In the genomic region with DNA sequence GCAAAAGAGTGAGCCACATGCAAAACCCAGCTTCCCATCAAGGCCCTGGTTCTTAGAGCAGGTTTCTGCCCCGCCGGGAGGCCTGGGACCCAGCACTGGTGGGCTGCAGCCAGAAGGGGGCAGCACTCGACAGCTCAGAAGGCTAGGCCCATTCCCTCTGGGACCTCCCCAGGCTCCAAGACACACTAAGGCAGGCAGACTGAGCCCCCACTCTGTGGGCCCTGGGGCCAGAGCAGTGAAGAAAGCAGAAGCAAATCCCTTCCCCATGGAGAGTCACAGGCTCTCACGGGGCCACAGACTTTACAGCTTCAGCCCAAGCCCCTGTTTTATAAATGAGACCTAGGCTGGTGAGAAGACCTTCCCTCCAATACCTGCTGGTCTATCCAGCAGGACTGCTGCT, we compare ENCODE assay signal across 8 cellular contexts.
DNase-seq lines count a peak whose midpoint lies in the region; ATAC-seq and TF ChIP-seq lines count a peak whose summit lies in the region.

No MANE protein-coding gene starts in this region.

- H3K4me3 ChIP-seq in AG10803 (ENCODE audit: low read length) (no peak overlapping the region), liver (ENCODE audit: low read depth in 1 of 3, low read length in 3 of 3) (no peak overlapping the region)

- H3K36me3 ChIP-seq in liver (ENCODE audit: control insufficient read depth in 4 of 4, insufficient read depth in 3 of 4, low read depth in 1 of 4, low read length in 3 of 4): no peaks in the 10 kb centered on the region

- no peak overlapping the region for H3K4me3 Mint-ChIP-seq in chondrocyte (ENCODE audit: unreplicated experiment)

- no peaks in the 10 kb centered on the region for H3K9me3 ChIP-seq in liver (ENCODE audit: control insufficient read depth in 4 of 4, low read length in 3 of 4)

- H3K36me3 Mint-ChIP-seq in chondrocyte (ENCODE audit: low read depth): no peaks in the 10 kb centered on the region

- no peaks in the 10 kb centered on the region for H3K27me3 Mint-ChIP-seq in chondrocyte (ENCODE audit: low read depth)

- H3K4me1 Mint-ChIP-seq in chondrocyte (ENCODE audit: low read depth): no peaks in the 10 kb centered on the region

- DNase-seq in AG10803 (ENCODE audit: low read depth) (peak; percentile 66), NCI-H2196 (lab: John Stamatoyannopoulos, UW; ENCODE audit: unreplicated experiment) (peak; percentile 30), chondrocyte (ENCODE audit: low spot score) (no peak)
- peak; percentile 26 for DNase-seq in activated CD4-positive, CD25-positive, alpha-beta regulatory T cell treated with anti-CD3 and anti-CD28 coated beads, Interleukin-2, amount 50 U/mL, for 16 hours (ENCODE audit: low read depth, low spot score)
- peak; percentile 21 to 39 (median 34) for DNase-seq in stimulated activated CD4-positive, alpha-beta T cell treated with anti-CD3 and anti-CD28 coated beads, TNF-alpha, amount 100 ng/mL, for 4 hours (ENCODE audit: low read depth in 3 of 3)

- H3K27me3 ChIP-seq in liver (ENCODE audit: control insufficient read depth in 4 of 4, insufficient read depth in 4 of 4, low read length in 3 of 4): no peaks in the 10 kb centered on the region

- no peak overlapping the region for H3K27ac Mint-ChIP-seq in chondrocyte (ENCODE audit: unreplicated experiment)

- TF ChIP-seq RAD21 in liver (IDR thresholded peaks at IDR 0.05): peak; percentile 77 to 88

- 51% methylated on average over 4 of the region's 4 CpGs for WGBS in liver

- peaks cover 0 to 13% (median 5%) of the 10 kb centered on the region in 4 donors for H3K4me1 ChIP-seq in liver (ENCODE audit: control insufficient read depth in 4 of 4, insufficient read depth in 4 of 4, low read length in 3 of 4)

- ATAC-seq in GM18861 (IDR thresholded peaks at IDR 0.05; ENCODE audit: unreplicated experiment) (peak; percentile 94), HG03045 (IDR thresholded peaks at IDR 0.05; ENCODE audit: unreplicated experiment) (peak; percentile 92)

- no peaks in the 10 kb centered on the region for H3K9me3 Mint-ChIP-seq in chondrocyte (ENCODE audit: low read depth)

- H3K27ac ChIP-seq in liver (ENCODE audit: low read depth in 1 of 2, low read length in 2 of 2): no peak overlapping the region

- no peak overlapping the region for H3K9ac ChIP-seq in liver (ENCODE audit: low read depth in 1 of 2, low read length in 2 of 2)

- TF ChIP-seq CTCF in AG10803 (conservative IDR thresholded peaks at IDR 0.05; ENCODE audit: low read length): peak; percentile 94
- peak; percentile 98 for TF ChIP-seq CTCF in chondrocyte (IDR thresholded peaks at IDR 0.05)
- TF ChIP-seq CTCF in liver (IDR thresholded peaks at IDR 0.05; ENCODE audit: low read depth, low read length, missing input control): peak; percentile 65

TF ChIP-seq in liver, 16 proteins besides CTCF, POLR2A, EP300 and RAD21:
- TF ChIP-seq JUND (IDR thresholded peaks at IDR 0.05) (no peak), NR2F2 (IDR thresholded peaks at IDR 0.05) (no peak), YY1 (IDR thresholded peaks at IDR 0.05) (no peak), RXRA (IDR thresholded peaks at IDR 0.05) (no peak)
- TF ChIP-seq, protein P1, sequence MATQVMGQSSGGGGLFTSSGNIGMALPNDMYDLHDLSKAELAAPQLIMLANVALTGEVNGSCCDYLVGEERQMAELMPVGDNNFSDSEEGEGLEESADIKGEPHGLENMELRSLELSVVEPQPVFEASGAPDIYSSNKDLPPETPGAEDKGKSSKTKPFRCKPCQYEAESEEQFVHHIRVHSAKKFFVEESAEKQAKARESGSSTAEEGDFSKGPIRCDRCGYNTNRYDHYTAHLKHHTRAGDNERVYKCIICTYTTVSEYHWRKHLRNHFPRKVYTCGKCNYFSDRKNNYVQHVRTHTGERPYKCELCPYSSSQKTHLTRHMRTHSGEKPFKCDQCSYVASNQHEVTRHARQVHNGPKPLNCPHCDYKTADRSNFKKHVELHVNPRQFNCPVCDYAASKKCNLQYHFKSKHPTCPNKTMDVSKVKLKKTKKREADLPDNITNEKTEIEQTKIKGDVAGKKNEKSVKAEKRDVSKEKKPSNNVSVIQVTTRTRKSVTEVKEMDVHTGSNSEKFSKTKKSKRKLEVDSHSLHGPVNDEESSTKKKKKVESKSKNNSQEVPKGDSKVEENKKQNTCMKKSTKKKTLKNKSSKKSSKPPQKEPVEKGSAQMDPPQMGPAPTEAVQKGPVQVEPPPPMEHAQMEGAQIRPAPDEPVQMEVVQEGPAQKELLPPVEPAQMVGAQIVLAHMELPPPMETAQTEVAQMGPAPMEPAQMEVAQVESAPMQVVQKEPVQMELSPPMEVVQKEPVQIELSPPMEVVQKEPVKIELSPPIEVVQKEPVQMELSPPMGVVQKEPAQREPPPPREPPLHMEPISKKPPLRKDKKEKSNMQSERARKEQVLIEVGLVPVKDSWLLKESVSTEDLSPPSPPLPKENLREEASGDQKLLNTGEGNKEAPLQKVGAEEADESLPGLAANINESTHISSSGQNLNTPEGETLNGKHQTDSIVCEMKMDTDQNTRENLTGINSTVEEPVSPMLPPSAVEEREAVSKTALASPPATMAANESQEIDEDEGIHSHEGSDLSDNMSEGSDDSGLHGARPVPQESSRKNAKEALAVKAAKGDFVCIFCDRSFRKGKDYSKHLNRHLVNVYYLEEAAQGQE (IDR thresholded peaks at IDR 0.05): no peak
- TF ChIP-seq, protein P2, sequence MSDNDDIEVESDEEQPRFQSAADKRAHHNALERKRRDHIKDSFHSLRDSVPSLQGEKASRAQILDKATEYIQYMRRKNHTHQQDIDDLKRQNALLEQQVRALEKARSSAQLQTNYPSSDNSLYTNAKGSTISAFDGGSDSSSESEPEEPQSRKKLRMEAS (IDR thresholded peaks at IDR 0.05): no peak
- TF ChIP-seq, protein P3, sequence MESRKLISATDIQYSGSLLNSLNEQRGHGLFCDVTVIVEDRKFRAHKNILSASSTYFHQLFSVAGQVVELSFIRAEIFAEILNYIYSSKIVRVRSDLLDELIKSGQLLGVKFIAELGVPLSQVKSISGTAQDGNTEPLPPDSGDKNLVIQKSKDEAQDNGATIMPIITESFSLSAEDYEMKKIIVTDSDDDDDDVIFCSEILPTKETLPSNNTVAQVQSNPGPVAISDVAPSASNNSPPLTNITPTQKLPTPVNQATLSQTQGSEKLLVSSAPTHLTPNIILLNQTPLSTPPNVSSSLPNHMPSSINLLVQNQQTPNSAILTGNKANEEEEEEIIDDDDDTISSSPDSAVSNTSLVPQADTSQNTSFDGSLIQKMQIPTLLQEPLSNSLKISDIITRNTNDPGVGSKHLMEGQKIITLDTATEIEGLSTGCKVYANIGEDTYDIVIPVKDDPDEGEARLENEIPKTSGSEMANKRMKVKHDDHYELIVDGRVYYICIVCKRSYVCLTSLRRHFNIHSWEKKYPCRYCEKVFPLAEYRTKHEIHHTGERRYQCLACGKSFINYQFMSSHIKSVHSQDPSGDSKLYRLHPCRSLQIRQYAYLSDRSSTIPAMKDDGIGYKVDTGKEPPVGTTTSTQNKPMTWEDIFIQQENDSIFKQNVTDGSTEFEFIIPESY (IDR thresholded peaks at IDR 0.05): no peak
